Comparison of ENCODE assay signal across 15 cellular contexts in genomic region chrX:19194285-19195242, GRCh38.
A peak's percentile ranks its signal among the peaks of the same experiment; 100 is the strongest.
DNase-seq lines count a peak whose midpoint lies in the region; ATAC-seq and TF ChIP-seq lines count a peak whose summit lies in the region.
"Had no signal": no experiment of that assay in that cellular context is flagged by ENCODE, and none has a peak within 500 bp of the region (broad histone marks: within the 10 kb centered on the region; RNA-seq: fewer than 3 reads in every experiment).

No MANE protein-coding gene starts in this region.

- H3K4me3 Mint-ChIP-seq in activated CD8-positive, alpha-beta T cell treated with anti-CD3 and anti-CD28 coated beads for 36 hours = no peak overlapping the region
- no peak overlapping the region for H3K4me3 Mint-ChIP-seq in activated CD8-positive, alpha-beta T cell treated with anti-CD3 and anti-CD28 coated beads, Interleukin-2, amount 10 ng/mL, durations not matched to agents 7 days and 5 days
- no peak overlapping the region for H3K4me3 Mint-ChIP-seq in nephron
- H3K4me3 Mint-ChIP-seq: naive B cell had no signal

- TF ChIP-seq CTCF in activated CD8-positive, alpha-beta T cell treated with anti-CD3 and anti-CD28 coated beads for 36 hours (IDR thresholded peaks at IDR 0.05) = no peak
- no peak for TF ChIP-seq CTCF in nephron (IDR thresholded peaks at IDR 0.05; ENCODE audit: unreplicated experiment in 3 of 3)
- no peak for TF ChIP-seq CTCF in GM10266 (IDR thresholded peaks at IDR 0.05; ENCODE audit: control insufficient read depth, insufficient read depth, low read depth, missing control alignments)

- H3K27ac Mint-ChIP-seq in activated CD8-positive, alpha-beta T cell treated with anti-CD3 and anti-CD28 coated beads for 36 hours = no peak overlapping the region
- no peak overlapping the region for H3K27ac Mint-ChIP-seq in activated CD8-positive, alpha-beta T cell treated with anti-CD3 and anti-CD28 coated beads, Interleukin-2, amount 10 ng/mL, durations not matched to agents 7 days and 5 days
- peak overlapping the region in 2 of 3 experiments; percentile 54 to 82 for H3K27ac Mint-ChIP-seq in nephron
- H3K27ac Mint-ChIP-seq: naive B cell had no signal

- DNase-seq in activated CD8-positive, alpha-beta T cell treated with anti-CD3 and anti-CD28 coated beads for 36 hours = peak; percentile 5
- DNase-seq in activated CD8-positive, alpha-beta T cell treated with anti-CD3 and anti-CD28 coated beads, Interleukin-2, amount 10 ng/mL, durations not matched to agents 7 days and 5 days = no peak
- DNase-seq in SIG-M5 treated with dmso at 0.1 percent for 504 hours (lab: John Stamatoyannopoulos, UW; ENCODE audit: unreplicated experiment) (no peak), NCI-H226 (no peak), GM10266 (ENCODE audit: extremely low spot score) (no peak)
- DNase-seq: activated CD4-positive, alpha-beta T cell treated with anti-CD3 and anti-CD28 coated beads for 1 hour; activated naive CD4-positive, alpha-beta T cell; EL; MM.1S; naive B cell; NCI-H510A; small intestine had no signal

- intact Hi-C loops in activated CD8-positive, alpha-beta T cell treated with anti-CD3 and anti-CD28 coated beads for 36 hours (cut with micrococcal nuclease) = no loop called here

- peaks cover 2% of the 10 kb centered on the region for H3K27me3 Mint-ChIP-seq in activated CD8-positive, alpha-beta T cell treated with anti-CD3 and anti-CD28 coated beads for 36 hours
- peaks cover 3% of the 10 kb centered on the region for H3K27me3 Mint-ChIP-seq in activated CD8-positive, alpha-beta T cell treated with anti-CD3 and anti-CD28 coated beads, Interleukin-2, amount 10 ng/mL, durations not matched to agents 7 days and 5 days (ENCODE audit: low read depth)
- H3K27me3 Mint-ChIP-seq in nephron (ENCODE audit: low read depth) = no peaks in the 10 kb centered on the region

- H3K36me3 Mint-ChIP-seq in activated CD8-positive, alpha-beta T cell treated with anti-CD3 and anti-CD28 coated beads for 36 hours (ENCODE audit: low read depth) = no peaks in the 10 kb centered on the region
- no peaks in the 10 kb centered on the region for H3K36me3 Mint-ChIP-seq in activated CD8-positive, alpha-beta T cell treated with anti-CD3 and anti-CD28 coated beads, Interleukin-2, amount 10 ng/mL, durations not matched to agents 7 days and 5 days (ENCODE audit: low read depth)
- peaks cover 4% of the 10 kb centered on the region for H3K36me3 Mint-ChIP-seq in nephron (ENCODE audit: low read depth)
- H3K36me3 Mint-ChIP-seq: naive B cell had no signal

- CTCF ChIA-PET in activated CD8-positive, alpha-beta T cell treated with anti-CD3 and anti-CD28 coated beads for 36 hours (lab: Charles Lee) = interaction anchor here (0.6 kb wide), 1 partner anchor 174 kb away, joined by 3 read pairs; no protein-coding TSS in a partner anchor
- CTCF ChIA-PET in activated CD8-positive, alpha-beta T cell treated with anti-CD3 and anti-CD28 coated beads, Interleukin-2, amount 10 ng/mL, durations not matched to agents 7 days and 5 days (lab: Charles Lee) = interaction anchor here (2.1 kb wide), 1 partner anchor 140 kb away, joined by 6 read pairs; no protein-coding TSS in a partner anchor

- POLR2A ChIA-PET in activated CD8-positive, alpha-beta T cell treated with anti-CD3 and anti-CD28 coated beads for 36 hours (lab: Charles Lee) = no interaction called here
- POLR2A ChIA-PET in activated CD8-positive, alpha-beta T cell treated with anti-CD3 and anti-CD28 coated beads, Interleukin-2, amount 10 ng/mL, durations not matched to agents 7 days and 5 days (lab: Charles Lee) = no interaction called here

- no peaks in the 10 kb centered on the region for H3K4me1 Mint-ChIP-seq in activated CD8-positive, alpha-beta T cell treated with anti-CD3 and anti-CD28 coated beads for 36 hours (ENCODE audit: low read depth)
- no peaks in the 10 kb centered on the region for H3K4me1 Mint-ChIP-seq in activated CD8-positive, alpha-beta T cell treated with anti-CD3 and anti-CD28 coated beads, Interleukin-2, amount 10 ng/mL, durations not matched to agents 7 days and 5 days (ENCODE audit: low read depth)
- H3K4me1 Mint-ChIP-seq in nephron = no peaks in the 10 kb centered on the region
- H3K4me1 Mint-ChIP-seq: naive B cell had no signal

- peaks cover 3% of the 10 kb centered on the region for H3K9me3 Mint-ChIP-seq in activated CD8-positive, alpha-beta T cell treated with anti-CD3 and anti-CD28 coated beads for 36 hours
- H3K9me3 Mint-ChIP-seq in activated CD8-positive, alpha-beta T cell treated with anti-CD3 and anti-CD28 coated beads, Interleukin-2, amount 10 ng/mL, durations not matched to agents 7 days and 5 days (ENCODE audit: insufficient read depth) = no peaks in the 10 kb centered on the region
- peaks cover 22% of the 10 kb centered on the region for H3K9me3 Mint-ChIP-seq in nephron

- peak; percentile 13 for ATAC-seq in activated CD8-positive, alpha-beta T cell treated with anti-CD3 and anti-CD28 coated beads for 36 hours
- ATAC-seq in activated CD8-positive, alpha-beta T cell treated with anti-CD3 and anti-CD28 coated beads, Interleukin-2, amount 10 ng/mL, durations not matched to agents 7 days and 5 days = no peak
- ATAC-seq in GM21526 (IDR thresholded peaks at IDR 0.05; ENCODE audit: low FRiP score, unreplicated experiment) (peak; percentile 51), HG03439 (IDR thresholded peaks at IDR 0.05; ENCODE audit: unreplicated experiment) (peak; percentile 75)

Comparison
In these comparisons a context has a peak if more than half of its experiments do, and no peak if none do; other contexts are left out.
1. H3K27ac Mint-ChIP-seq: peak in nephron (2 of 3); none in activated CD8-positive, alpha-beta T cell treated with anti-CD3 and anti-CD28 coated beads for 36 hours (single experiment) and activated CD8-positive, alpha-beta T cell treated with anti-CD3 and anti-CD28 coated beads, Interleukin-2, amount 10 ng/mL, durations not matched to agents 7 days and 5 days (single experiment).